Comparison of ENCODE assay signal across 15 cellular contexts in the genomic region with DNA sequence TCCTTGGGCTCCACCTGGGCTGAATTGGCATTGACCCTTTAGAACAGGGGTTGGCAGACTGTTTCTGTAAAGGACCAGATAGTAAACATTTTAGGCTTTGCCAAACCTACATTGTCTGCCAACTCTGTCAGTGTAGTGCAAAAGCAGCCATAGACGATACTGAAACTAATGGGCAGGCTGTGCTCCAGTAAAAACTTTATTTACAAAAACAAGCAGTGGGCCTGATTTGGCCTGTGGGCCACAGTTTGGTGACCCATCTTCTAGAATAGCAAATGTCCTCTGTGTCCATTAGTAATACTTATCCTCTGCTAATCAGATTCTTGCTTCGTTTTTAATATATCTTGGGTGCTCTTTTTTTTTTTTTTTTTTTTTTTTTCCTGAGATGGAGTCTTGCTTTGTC. TPM values are rescaled to one million over a fixed set of nuclear protein-coding genes. Genes with fewer than 3 reads are reported as not detected.
A peak's percentile ranks its signal among the peaks of the same experiment; 100 is the strongest.
DNase-seq lines count a peak whose midpoint lies in the region; ATAC-seq and TF ChIP-seq lines count a peak whose summit lies in the region.
"Had no signal": no experiment of that assay in that cellular context is flagged by ENCODE, and none has a peak within 500 bp of the region (broad histone marks: within the 10 kb centered on the region; RNA-seq: fewer than 3 reads in every experiment).

No MANE protein-coding gene starts in this region.

- H3K9me3 Mint-ChIP-seq in activated T-cell treated with anti-CD3 and anti-CD28 coated beads, Interleukin-2, amount 50 U/mL, for 24 hours, result no peaks in the 10 kb centered on the region
- H3K9me3 Mint-ChIP-seq in activated T-cell treated with anti-CD3 and anti-CD28 coated beads, Interleukin-2, amount 50 U/mL, for 4 hours, result no peaks in the 10 kb centered on the region
- H3K9me3 Mint-ChIP-seq in WTC11 (no peaks in the 10 kb centered on the region), endothelial cell (ENCODE audit: unreplicated experiment) (no peaks in the 10 kb centered on the region)
- H3K9me3 Mint-ChIP-seq in activated CD8-positive, alpha-beta T cell treated with anti-CD3 and anti-CD28 coated beads, Interleukin-2, amount 10 ng/mL, durations not matched to agents 7 days and 5 days (ENCODE audit: insufficient read depth), result no peaks in the 10 kb centered on the region
- H3K9me3 Mint-ChIP-seq: CD4-positive, CD25-positive, alpha-beta regulatory T cell; CD8-positive, alpha-beta T cell had no signal

- no peaks in the 10 kb centered on the region for H3K27me3 Mint-ChIP-seq in activated T-cell treated with anti-CD3 and anti-CD28 coated beads, Interleukin-2, amount 50 U/mL, for 24 hours
- no peaks in the 10 kb centered on the region for H3K27me3 Mint-ChIP-seq in activated T-cell treated with anti-CD3 and anti-CD28 coated beads, Interleukin-2, amount 50 U/mL, for 4 hours (ENCODE audit: low read depth)
- H3K27me3 Mint-ChIP-seq in WTC11 (ENCODE audit: low read depth), result no peaks in the 10 kb centered on the region
- H3K27me3 Mint-ChIP-seq in endothelial cell (ENCODE audit: unreplicated experiment), result no peaks in the 10 kb centered on the region
- no peaks in the 10 kb centered on the region for H3K27me3 Mint-ChIP-seq in activated CD8-positive, alpha-beta T cell treated with anti-CD3 and anti-CD28 coated beads, Interleukin-2, amount 10 ng/mL, durations not matched to agents 7 days and 5 days (ENCODE audit: low read depth)
- H3K27me3 Mint-ChIP-seq: B cell; CD4-positive, CD25-positive, alpha-beta regulatory T cell had no signal

- POLR2A ChIA-PET in WTC11 (lab: Charles Lee), result no interaction called here
- POLR2A ChIA-PET in activated CD8-positive, alpha-beta T cell treated with anti-CD3 and anti-CD28 coated beads, Interleukin-2, amount 10 ng/mL, durations not matched to agents 7 days and 5 days (lab: Charles Lee), result no interaction called here

- TF ChIP-seq CTCF in WTC11 (IDR thresholded peaks at IDR 0.05), result no peak
- no peak for TF ChIP-seq CTCF in endothelial cell (IDR thresholded peaks at IDR 0.05; ENCODE audit: unreplicated experiment)

- no peak for ATAC-seq in activated T-cell treated with anti-CD3 and anti-CD28 coated beads, Interleukin-2, amount 50 U/mL, for 4 hours
- no peak for ATAC-seq in WTC11
- no peak for ATAC-seq in activated CD8-positive, alpha-beta T cell treated with anti-CD3 and anti-CD28 coated beads, Interleukin-2, amount 10 ng/mL, durations not matched to agents 7 days and 5 days
- ATAC-seq: CD8-positive, alpha-beta T cell had no signal

- CTCF ChIA-PET in WTC11 (lab: Charles Lee), result no interaction called here
- CTCF ChIA-PET in activated CD8-positive, alpha-beta T cell treated with anti-CD3 and anti-CD28 coated beads, Interleukin-2, amount 10 ng/mL, durations not matched to agents 7 days and 5 days (lab: Charles Lee), result interaction anchor here (1.4 kb wide), 1 partner anchor 11 kb away, joined by 4 read pairs; no protein-coding TSS in a partner anchor

- H3K36me3 Mint-ChIP-seq in activated T-cell treated with anti-CD3 and anti-CD28 coated beads, Interleukin-2, amount 50 U/mL, for 24 hours (ENCODE audit: low read depth), result peaks cover 94% of the 10 kb centered on the region
- peaks cover 56% of the 10 kb centered on the region for H3K36me3 Mint-ChIP-seq in activated T-cell treated with anti-CD3 and anti-CD28 coated beads, Interleukin-2, amount 50 U/mL, for 4 hours (ENCODE audit: insufficient read depth)
- H3K36me3 Mint-ChIP-seq in WTC11, result peaks cover 74% of the 10 kb centered on the region
- peaks cover 30% of the 10 kb centered on the region for H3K36me3 Mint-ChIP-seq in endothelial cell (ENCODE audit: low read depth, unreplicated experiment)
- peaks cover 67% of the 10 kb centered on the region for H3K36me3 Mint-ChIP-seq in activated CD8-positive, alpha-beta T cell treated with anti-CD3 and anti-CD28 coated beads, Interleukin-2, amount 10 ng/mL, durations not matched to agents 7 days and 5 days (ENCODE audit: low read depth)

- peak overlapping the region; percentile 58 for H3K27ac Mint-ChIP-seq in activated T-cell treated with anti-CD3 and anti-CD28 coated beads, Interleukin-2, amount 50 U/mL, for 24 hours
- H3K27ac Mint-ChIP-seq in WTC11 (peak overlapping the region; percentile 71), endothelial cell (ENCODE audit: unreplicated experiment) (peak overlapping the region; percentile 3)
- H3K27ac Mint-ChIP-seq in activated CD8-positive, alpha-beta T cell treated with anti-CD3 and anti-CD28 coated beads, Interleukin-2, amount 10 ng/mL, durations not matched to agents 7 days and 5 days, result no peak overlapping the region
- H3K27ac Mint-ChIP-seq: B cell; CD4-positive, CD25-positive, alpha-beta regulatory T cell; CD8-positive, alpha-beta T cell had no signal

- peaks cover 34% of the 10 kb centered on the region for H3K4me1 Mint-ChIP-seq in activated T-cell treated with anti-CD3 and anti-CD28 coated beads, Interleukin-2, amount 50 U/mL, for 24 hours (ENCODE audit: low read depth)
- H3K4me1 Mint-ChIP-seq in activated T-cell treated with anti-CD3 and anti-CD28 coated beads, Interleukin-2, amount 50 U/mL, for 4 hours (ENCODE audit: low read depth), result peaks cover 20% of the 10 kb centered on the region
- peaks cover 13% of the 10 kb centered on the region for H3K4me1 Mint-ChIP-seq in WTC11
- H3K4me1 Mint-ChIP-seq in endothelial cell (ENCODE audit: unreplicated experiment), result peaks cover 7% of the 10 kb centered on the region
- H3K4me1 Mint-ChIP-seq in activated CD8-positive, alpha-beta T cell treated with anti-CD3 and anti-CD28 coated beads, Interleukin-2, amount 10 ng/mL, durations not matched to agents 7 days and 5 days (ENCODE audit: low read depth), result peaks cover 23% of the 10 kb centered on the region

- no peak overlapping the region for H3K4me3 Mint-ChIP-seq in activated T-cell treated with anti-CD3 and anti-CD28 coated beads, Interleukin-2, amount 50 U/mL, for 24 hours
- no peak overlapping the region for H3K4me3 Mint-ChIP-seq in activated T-cell treated with anti-CD3 and anti-CD28 coated beads, Interleukin-2, amount 50 U/mL, for 4 hours
- no peak overlapping the region for H3K4me3 Mint-ChIP-seq in WTC11
- H3K4me3 Mint-ChIP-seq in endothelial cell (ENCODE audit: unreplicated experiment), result no peak overlapping the region
- H3K4me3 Mint-ChIP-seq in activated CD8-positive, alpha-beta T cell treated with anti-CD3 and anti-CD28 coated beads, Interleukin-2, amount 10 ng/mL, durations not matched to agents 7 days and 5 days, result no peak overlapping the region
- H3K4me3 Mint-ChIP-seq: B cell; CD4-positive, CD25-positive, alpha-beta regulatory T cell; CD8-positive, alpha-beta T cell had no signal

- DNase-seq in activated T-cell treated with anti-CD3 and anti-CD28 coated beads, Interleukin-2, amount 50 U/mL, for 24 hours, result no peak
- no peak for DNase-seq in activated T-cell treated with anti-CD3 and anti-CD28 coated beads, Interleukin-2, amount 50 U/mL, for 4 hours
- DNase-seq in WTC11 (ENCODE audit: low spot score), result no peak
- DNase-seq in endothelial cell (ENCODE audit: low spot score), result no peak
- DNase-seq in activated CD8-positive, alpha-beta T cell treated with anti-CD3 and anti-CD28 coated beads, Interleukin-2, amount 10 ng/mL, durations not matched to agents 7 days and 5 days, result no peak
- DNase-seq in cerebellum (ENCODE audit: low spot score), result no peak
- DNase-seq: Caco-2; CD4-positive, CD25-positive, alpha-beta regulatory T cell; CD8-positive, alpha-beta T cell; DMS153; DND-41; GM23248; H7; HCEC 1CT had no signal

TF ChIP-seq in WTC11, 78 proteins besides CTCF, POLR2A, EP300 and RAD21 (continues in another document):
- TF ChIP-seq, protein P1, sequence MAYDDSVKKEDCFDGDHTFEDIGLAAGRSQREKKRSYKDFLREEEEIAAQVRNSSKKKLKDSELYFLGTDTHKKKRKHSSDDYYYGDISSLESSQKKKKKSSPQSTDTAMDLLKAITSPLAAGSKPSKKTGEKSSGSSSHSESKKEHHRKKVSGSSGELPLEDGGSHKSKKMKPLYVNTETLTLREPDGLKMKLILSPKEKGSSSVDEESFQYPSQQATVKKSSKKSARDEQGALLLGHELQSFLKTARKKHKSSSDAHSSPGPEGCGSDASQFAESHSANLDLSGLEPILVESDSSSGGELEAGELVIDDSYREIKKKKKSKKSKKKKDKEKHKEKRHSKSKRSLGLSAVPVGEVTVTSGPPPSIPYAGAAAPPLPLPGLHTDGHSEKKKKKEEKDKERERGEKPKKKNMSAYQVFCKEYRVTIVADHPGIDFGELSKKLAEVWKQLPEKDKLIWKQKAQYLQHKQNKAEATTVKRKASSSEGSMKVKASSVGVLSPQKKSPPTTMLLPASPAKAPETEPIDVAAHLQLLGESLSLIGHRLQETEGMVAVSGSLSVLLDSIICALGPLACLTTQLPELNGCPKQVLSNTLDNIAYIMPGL (CRISPR knock-in tag; IDR thresholded peaks at IDR 0.05), result no peak

RNA-seq across cellular contexts. Expression of a gene that starts 6.2 kb away (rescaled TPM):
- total RNA-seq in activated T-cell treated with anti-CD3 and anti-CD28 coated beads, Interleukin-2, amount 50 U/mL, for 4 hours, result 100 to 1,000 TPM; 186 to 204 (median 197) TPM
- 71.0 to 85.7 TPM (median 74.4 TPM) in 3 replicates for total RNA-seq in WTC11 (2021)
- 39.3 TPM for total RNA-seq in endothelial cell (ENCODE audit: unreplicated experiment)
- 10 to 100 TPM; 56.3 to 59.7 TPM for total RNA-seq in activated CD8-positive, alpha-beta T cell treated with anti-CD3 and anti-CD28 coated beads, Interleukin-2, amount 10 ng/mL, durations not matched to agents 7 days and 5 days
- 23.9 TPM for total RNA-seq in cerebellum

RNA-seq across cellular contexts. Expression of a gene that starts 6.2 kb away (rescaled TPM):
- 100 to 1,000 TPM; 102 to 126 (median 106) TPM for total RNA-seq in activated T-cell treated with anti-CD3 and anti-CD28 coated beads, Interleukin-2, amount 50 U/mL, for 4 hours
- total RNA-seq in WTC11 (2021) (115 to 134 TPM (median 132 TPM) in 3 replicates), endothelial cell (ENCODE audit: unreplicated experiment) (169 TPM), cerebellum (37.5 TPM)
- 100 to 1,000 TPM; 132 to 143 TPM for total RNA-seq in activated CD8-positive, alpha-beta T cell treated with anti-CD3 and anti-CD28 coated beads, Interleukin-2, amount 10 ng/mL, durations not matched to agents 7 days and 5 days

RNA-seq across cellular contexts. Expression of a gene that starts 33.2 kb away (rescaled TPM):
- total RNA-seq in activated T-cell treated with anti-CD3 and anti-CD28 coated beads, Interleukin-2, amount 50 U/mL, for 4 hours, result 1 to 10 TPM in 2 of 3 donors, under 1 TPM in 1; 0.58 to 1.7 (median 1.3) TPM
- total RNA-seq in WTC11 (2021) (54.4 to 66.9 TPM (median 56.0 TPM) in 3 replicates), endothelial cell (ENCODE audit: unreplicated experiment) (2.7 TPM), cerebellum (14.5 TPM)
- total RNA-seq in activated CD8-positive, alpha-beta T cell treated with anti-CD3 and anti-CD28 coated beads, Interleukin-2, amount 10 ng/mL, durations not matched to agents 7 days and 5 days, result under 1 TPM; 0.44 to 0.47 TPM

RNA-seq across cellular contexts. Expression of a gene that starts 48.4 kb away (rescaled TPM):
- 10 to 100 TPM; 11.7 to 15.5 (median 13.1) TPM for total RNA-seq in activated T-cell treated with anti-CD3 and anti-CD28 coated beads, Interleukin-2, amount 50 U/mL, for 4 hours
- total RNA-seq in WTC11 (2021) (21.0 to 23.7 TPM (median 23.7 TPM) in 3 replicates), endothelial cell (ENCODE audit: unreplicated experiment) (16.8 TPM), cerebellum (9.3 TPM)
- total RNA-seq in activated CD8-positive, alpha-beta T cell treated with anti-CD3 and anti-CD28 coated beads, Interleukin-2, amount 10 ng/mL, durations not matched to agents 7 days and 5 days, result 10 to 100 TPM; 24.3 to 25.5 TPM
